8 cellular contexts compared by ENCODE assay signal in the genomic region with DNA sequence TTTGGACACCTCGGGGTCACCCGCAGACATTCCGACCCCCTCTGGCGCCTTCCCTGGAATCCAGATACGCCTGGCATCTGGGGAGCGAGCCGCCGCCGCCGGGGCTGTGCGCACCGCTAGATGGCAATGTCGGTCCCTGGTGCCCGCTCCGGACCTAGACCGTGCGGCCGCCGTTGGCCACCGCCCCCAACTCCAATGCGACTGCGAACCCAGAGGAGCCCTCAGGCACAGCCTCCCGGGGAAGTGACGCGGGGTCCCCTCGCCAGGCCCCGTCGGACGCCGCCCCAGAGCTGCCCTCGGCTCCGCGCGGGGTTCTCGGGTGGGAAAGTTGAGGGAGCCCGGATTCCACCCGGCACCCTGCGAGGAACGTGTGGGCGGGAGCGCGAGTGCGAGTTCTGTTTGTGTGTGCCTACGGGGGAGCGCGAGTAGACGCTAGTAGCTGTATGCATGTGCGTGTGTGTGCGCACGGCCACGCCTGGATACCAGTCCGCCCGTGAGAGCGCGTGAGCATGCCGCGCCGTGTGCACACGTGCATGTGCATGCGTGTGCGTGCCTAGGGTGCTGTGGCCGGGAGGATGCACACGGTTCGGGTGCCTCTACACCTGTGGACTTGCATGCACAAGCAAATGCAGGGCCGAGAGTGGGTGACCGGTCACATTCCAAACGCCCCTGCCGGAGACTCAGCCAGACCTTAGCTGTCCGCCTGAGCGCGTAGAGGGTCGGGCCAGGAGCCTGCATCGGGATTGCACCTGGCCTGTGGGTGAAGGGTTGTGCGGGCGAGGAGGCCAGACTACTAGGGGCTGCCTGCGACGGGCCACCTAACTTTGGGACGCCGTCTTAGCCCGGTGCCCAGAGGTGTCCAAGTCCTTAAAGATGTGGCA. TPM values are rescaled to one million over a fixed set of nuclear protein-coding genes. Genes with fewer than 3 reads are reported as not detected.
DNase-seq lines count a peak whose midpoint lies in the region; ATAC-seq, FAIRE-seq and TF ChIP-seq lines count a peak whose summit lies in the region.

No MANE protein-coding gene starts in this region.

- peak overlapping the region; percentile 41 for H3K4me3 ChIP-seq in Jurkat, Clone E6-1 (ENCODE audit: low read length)
- H3K4me3 ChIP-seq in ascending aorta (peak overlapping the region; percentile 7 to 58), hepatocyte (peak overlapping the region; percentile 52), psoas muscle (peak overlapping the region; percentile 60)

- peak; percentile 69 for FAIRE-seq in GM19239 (lab: Jason Lieb, UNC)

- H3K4me2 ChIP-seq in hepatocyte = peak overlapping the region; percentile 100

- peak; percentile 77 for DNase-seq in CD1c-positive myeloid dendritic cell (ENCODE audit: extremely low spot score)
- peak; percentile 93 for DNase-seq in GM19239 (ENCODE audit: insufficient read length, low spot score)
- no peak for DNase-seq in Jurkat, Clone E6-1 (ENCODE audit: low read depth, low spot score)
- peak; percentile 81 for DNase-seq in RWPE1 (ENCODE audit: low spot score)
- DNase-seq in ascending aorta (ENCODE audit: low spot score in 2 of 2) = peak in 1 of 2 donors; percentile 76
- peak; percentile 89 for DNase-seq in hepatocyte (ENCODE audit: low spot score)
- peak; percentile 66 to 84 for DNase-seq in psoas muscle

- intact Hi-C loops in ascending aorta (cut with DNase I) (loop anchor here (5.0 to 10.0 kb wide), 2 partner anchors 148 to 225 kb away; partner anchors contain the start of genes ATG13 and HARBI1), psoas muscle (cut with DNase I) (loop anchor here (2.0 to 10.0 kb wide), 3 partner anchors 147 to 228 kb away; partner anchors contain the start of genes ATG13 (in 2 of the 2) and HARBI1 (in 2 of the 2))

- peak; percentile 96 for TF ChIP-seq CTCF in RWPE1 (conservative IDR thresholded peaks at IDR 0.05; ENCODE audit: low read depth)
- TF ChIP-seq CTCF in ascending aorta (IDR thresholded peaks at IDR 0.05) = peak; percentile 63 to 83 (median 67)
- peak; percentile 90 for TF ChIP-seq CTCF in hepatocyte (IDR thresholded peaks at IDR 0.05; ENCODE audit: poor library complexity)
- TF ChIP-seq CTCF in psoas muscle (IDR thresholded peaks at IDR 0.05) = peak; percentile 82

- H3K27ac ChIP-seq in RWPE1 = no peak overlapping the region
- H3K27ac ChIP-seq in ascending aorta = no peak overlapping the region
- H3K27ac ChIP-seq in hepatocyte = no peak overlapping the region
- H3K27ac ChIP-seq in psoas muscle = no peak overlapping the region

- H3K9me3 ChIP-seq in ascending aorta (no peaks in the 10 kb centered on the region), hepatocyte (ENCODE audit: low read depth) (no peaks in the 10 kb centered on the region), psoas muscle (no peaks in the 10 kb centered on the region)

- H2AFZ ChIP-seq in hepatocyte = no peak overlapping the region

- H3K36me3 ChIP-seq in ascending aorta (no peaks in the 10 kb centered on the region), hepatocyte (replicated peaks; ENCODE audit: insufficient read depth, low read depth) (no peaks in the 10 kb centered on the region), psoas muscle (ENCODE audit: insufficient read depth in 1 of 2, low read depth in 1 of 2) (no peaks in the 10 kb centered on the region)

- no peaks in the 10 kb centered on the region for H3K79me2 ChIP-seq in hepatocyte

- H3K4me1 ChIP-seq in ascending aorta (peaks cover 14 to 21% of the 10 kb centered on the region in 2 donors), hepatocyte (ENCODE audit: insufficient read depth) (peaks cover 23% of the 10 kb centered on the region), psoas muscle (peaks cover 21% of the 10 kb centered on the region)

- H4K20me1 ChIP-seq in hepatocyte (ENCODE audit: insufficient read depth, poor library complexity, severe bottlenecking) = no peaks in the 10 kb centered on the region

- CTCF ChIA-PET in RWPE1 (lab: Yijun Ruan, JAX) = interaction anchor here (0.6 to 2.3 kb wide), 29 partner anchors 9 to 795 kb away, joined by 3 to 13 read pairs (median 3); no protein-coding TSS in a partner anchor

- peak; percentile 71 to 78 (median 72) for ATAC-seq in psoas muscle
- ATAC-seq in GM18873 (IDR thresholded peaks at IDR 0.05; ENCODE audit: low FRiP score, unreplicated experiment) = no peak

- peaks cover 16% of the 10 kb centered on the region for H3K27me3 ChIP-seq in ascending aorta
- peaks cover 43% of the 10 kb centered on the region for H3K27me3 ChIP-seq in hepatocyte
- peaks cover 0 to 55% (median 14%) of the 10 kb centered on the region in 3 donors for H3K27me3 ChIP-seq in psoas muscle (ENCODE audit: insufficient read depth in 3 of 3, low read length in 2 of 3)

- POLR2A ChIA-PET in RWPE1 (lab: Yijun Ruan, JAX; ENCODE audit: low non-redundant PET) = no interaction called here

- no peaks in the 10 kb centered on the region for H3K9me2 ChIP-seq in hepatocyte (replicated peaks; ENCODE audit: insufficient read depth)

- 6% methylated on average over 79 of the region's 80 CpGs for WGBS in hepatocyte (ENCODE audit: low lambda C conversion rate, missing lambda C conversion rate)
- 1 to 2% (median 2%) methylated on average over 78 to 80 of the region's 80 CpGs for WGBS in psoas muscle, 3 donors

RNA-seq across cellular contexts. Expression of gene CHRM4, which starts 1.9 kb away (rescaled TPM):
- not detected for polyA plus RNA-seq in Jurkat, Clone E6-1 (2012; ENCODE audit: insufficient read depth, insufficient read length)
- total RNA-seq in ascending aorta (not detected), hepatocyte (0.30 and 0.84 TPM in 2 replicates), psoas muscle (not detected)
- polyA plus RNA-seq in hepatocyte (0.30 TPM in 1 of 2 replicates, not detected in the other), psoas muscle (not detected)

RNA-seq across cellular contexts. Expression of gene MDK, which starts 8.2 kb away (rescaled TPM):
- polyA plus RNA-seq in Jurkat, Clone E6-1 (2012; ENCODE audit: insufficient read depth, insufficient read length) = 23.2 TPM
- 93.3 TPM for total RNA-seq in ascending aorta
- total RNA-seq in hepatocyte = 515 and 562 TPM in 2 replicates
- polyA plus RNA-seq in hepatocyte = 1,225 and 1,549 TPM in 2 replicates
- total RNA-seq in psoas muscle = 1 to 10 TPM; 1.4 to 6.3 (median 2.4) TPM
- polyA plus RNA-seq in psoas muscle = 1 to 10 TPM; 1.2 to 2.0 (median 1.8) TPM

RNA-seq across cellular contexts. Expression of gene DGKZ, which starts 42.4 kb away (rescaled TPM):
- polyA plus RNA-seq in Jurkat, Clone E6-1 (2012; ENCODE audit: insufficient read depth, insufficient read length) = 134 TPM
- 123 TPM for total RNA-seq in ascending aorta
- total RNA-seq in hepatocyte = 26.6 and 28.2 TPM in 2 replicates
- polyA plus RNA-seq in hepatocyte = 42.9 and 52.4 TPM in 2 replicates
- total RNA-seq in psoas muscle = 100 to 1,000 TPM in 1 of 4 donors, 10 to 100 TPM in 3; 90.2 to 138 (median 96.2) TPM
- 10 to 100 TPM; 57.7 to 85.4 (median 62.0) TPM for polyA plus RNA-seq in psoas muscle

Comparison
In these comparisons a context has a peak if more than half of its experiments do, and no peak if none do; other contexts are left out.
1. RNA of gene MDK, which starts 8.2 kb away (total RNA-seq): 515 to 562 TPM in hepatocyte and 93.3 TPM in ascending aorta (single experiment); 1.4 to 6.3 TPM in psoas muscle; every median in the first group is over 10 times any median in the second.
2. Peak in every context shown above with its lines, with median percentiles within 50 percentile points of each other: H3K4me3 ChIP-seq and CTCF ChIP-seq.